In genomic region chr14:28406181-28406580, GRCh38 we compare ENCODE assay signal across 28 cellular contexts.
DNase-seq lines count a peak whose midpoint lies in the region; ATAC-seq and TF ChIP-seq lines count a peak whose summit lies in the region.
"Had no signal": no experiment of that assay in that cellular context is flagged by ENCODE, and none has a peak within 500 bp of the region (broad histone marks: within the 10 kb centered on the region; RNA-seq: fewer than 3 reads in every experiment).

No MANE protein-coding gene starts in this region.

- DNase-seq in H4 (ENCODE audit: low spot score), result peak; percentile 7
- peak; percentile 68 for DNase-seq in NCI-H524 treated with DMSO at 0.1 percent for 48 hours (lab: John Stamatoyannopoulos, UW)
- peak; percentile 65 for DNase-seq in choroid plexus epithelial cell (ENCODE audit: low read depth)
- DNase-seq in non-pigmented ciliary epithelial cell (ENCODE audit: low read depth), result peak; percentile 27
- no peak for DNase-seq in germinal center (ENCODE audit: low spot score)
- DNase-seq in prostate gland (ENCODE audit: low spot score), result no peak
- DNase-seq in MV-4-11 (lab: John Stamatoyannopoulos, UW), result no peak
- DNase-seq: activated CD4-positive, alpha-beta T cell treated with anti-CD3 and anti-CD28 coated beads for 36 hours; activated CD8-positive, alpha-beta memory T cell treated with anti-CD3 and anti-CD28 coated beads for 24 hours; activated naive CD4-positive, alpha-beta T cell treated with anti-CD3 and anti-CD28 coated beads, Interleukin-2, amount 50 U/mL, for 16 hours; activated T-cell treated with anti-CD3 and anti-CD28 coated beads for 4 hours; amygdala; cortex of kidney; DMS79; GF-D8; mammary epithelial cell; NCI-H1436; NCI-H345; RPMI8226; small intestine; stimulated activated naive CD4-positive, alpha-beta T cell treated with Interleukin-2 at 50 U/mL for 16 hours; T-helper 9 cell; upper lobe of right lung had no signal

- no peak for ATAC-seq in HG02798 (IDR thresholded peaks at IDR 0.05; ENCODE audit: poor library complexity, unreplicated experiment)
- ATAC-seq: activated CD4-positive, alpha-beta T cell treated with anti-CD3 and anti-CD28 coated beads for 36 hours; natural killer cell treated with Interleukin-12 subunit alpha and Interleukin-12 subunit beta and Interleukin-15 and Interleukin-18, amount 100 ng/mL, for 72 hours; upper lobe of right lung had no signal

- intact Hi-C loops in prostate gland (cut with DNase I), result no loop called here

- 38% methylated on average over 2 of the region's 2 CpGs for WGBS in prostate gland

- TF ChIP-seq CTCF in choroid plexus epithelial cell (conservative IDR thresholded peaks at IDR 0.05; ENCODE audit: low read depth, low read length) (no peak), prostate gland (IDR thresholded peaks at IDR 0.05) (no peak)

- no peaks in the 10 kb centered on the region for H3K36me3 ChIP-seq in prostate gland
- H3K36me3 ChIP-seq: SJSA1, upper lobe of right lung had no signal

- H3K4me3 ChIP-seq in choroid plexus epithelial cell (ENCODE audit: low read depth, low read length) (no peak overlapping the region), prostate gland (no peak overlapping the region)
- H3K4me3 ChIP-seq: SJSA1, upper lobe of right lung had no signal

- no peak overlapping the region for H3K27ac ChIP-seq in prostate gland
- H3K27ac ChIP-seq: KMS-11, SJSA1, upper lobe of right lung, VCaP had no signal

- H3K4me1 ChIP-seq in prostate gland (replicated peaks), result no peaks in the 10 kb centered on the region
- H3K4me1 ChIP-seq: SJSA1, upper lobe of right lung had no signal

- no peak for TF ChIP-seq POLR2A in prostate gland (IDR thresholded peaks at IDR 0.05)

- no peaks in the 10 kb centered on the region for H3K9me3 ChIP-seq in prostate gland
- H3K9me3 ChIP-seq: SJSA1, upper lobe of right lung had no signal

- H3K27me3 ChIP-seq in prostate gland (replicated peaks; ENCODE audit: insufficient read depth), result no peaks in the 10 kb centered on the region
- H3K27me3 ChIP-seq: SJSA1, upper lobe of right lung had no signal

Comparison
In these comparisons a context has a peak if more than half of its experiments do, and no peak if none do; other contexts are left out.
1. DNase-seq: peak in H4 (single experiment), NCI-H524 treated with DMSO at 0.1 percent for 48 hours (single experiment), choroid plexus epithelial cell (single experiment) and non-pigmented ciliary epithelial cell (single experiment); none in germinal center (single experiment), prostate gland (single experiment) and MV-4-11 (single experiment).